Comparison of ENCODE assay signal across 25 cellular contexts in the genomic region with DNA sequence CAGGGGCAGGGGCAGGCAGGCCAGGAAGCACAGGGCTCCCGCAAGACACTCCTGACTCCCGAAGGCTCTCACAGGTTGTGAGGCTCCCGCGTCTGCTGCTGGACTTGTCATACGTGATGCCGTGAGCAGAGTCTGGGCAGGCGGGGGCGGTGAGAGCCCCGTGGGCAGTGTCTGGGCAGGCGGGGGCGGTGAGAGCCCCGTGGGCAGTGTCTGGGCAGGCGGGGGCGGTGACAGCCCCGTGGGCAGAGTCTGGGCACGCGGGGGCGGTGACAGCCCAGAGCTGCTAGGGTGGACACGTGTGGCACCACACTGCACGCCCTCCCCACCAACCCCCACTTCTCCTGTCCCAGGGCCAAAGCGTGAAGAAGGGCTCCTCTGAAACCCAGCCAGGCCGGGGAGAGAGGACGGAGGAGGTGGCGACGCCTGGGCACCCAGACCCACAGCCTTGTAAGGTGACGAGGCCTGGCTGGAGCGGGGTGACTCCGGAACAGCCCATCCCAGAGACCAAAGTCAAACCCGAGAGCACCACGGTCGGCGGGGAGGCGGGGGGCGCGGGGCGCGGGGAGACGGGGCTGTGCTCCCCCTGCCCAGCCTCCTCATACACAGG. TPM values are rescaled to one million over a fixed set of nuclear protein-coding genes. Genes with fewer than 3 reads are reported as not detected.
A peak's percentile ranks its signal among the peaks of the same experiment; 100 is the strongest.
DNase-seq lines count a peak whose midpoint lies in the region; ATAC-seq, FAIRE-seq and TF ChIP-seq lines count a peak whose summit lies in the region.
"Had no signal": no experiment of that assay in that cellular context is flagged by ENCODE, and none has a peak within 500 bp of the region (broad histone marks: within the 10 kb centered on the region; RNA-seq: fewer than 3 reads in every experiment).

No MANE protein-coding gene starts in this region.

- no peak for FAIRE-seq in GM12892 (lab: Jason Lieb, UNC)
- FAIRE-seq: G401.6, RCC 7860, TTC549 had no signal

- no peak overlapping the region for H3K18ac ChIP-seq in mesendoderm (ENCODE audit: low read length)

- peak; percentile 43 for DNase-seq in CD14-positive monocyte (ENCODE audit: low spot score)
- DNase-seq in PC-3 = no peak
- no peak for DNase-seq in esophagus squamous epithelium (lab: John Stamatoyannopoulos, UW)
- peak in 1 of 2 donors; percentile 74 for DNase-seq in psoas muscle
- no peak for DNase-seq in mesendoderm
- DNase-seq in DMS 273 (lab: John Stamatoyannopoulos, UW; ENCODE audit: unreplicated experiment) = no peak
- no peak for DNase-seq in T-cell
- no peak for DNase-seq in GM12892 (ENCODE audit: insufficient read length)
- DNase-seq: activated CD4-positive, alpha-beta memory T cell treated with anti-CD3 and anti-CD28 coated beads, Interleukin-2, amount 10 ng/mL, durations not matched to agents 7 days and 5 days; activated effector memory CD4-positive, alpha-beta T cell treated with anti-CD3 and anti-CD28 coated beads, Interleukin-2, amount 50 U/mL, for 16 hours; cerebellar nuclear complex; KG1; MG63; NCI-H1105 treated with DMSO at 0.1 percent for 48 hours; NCI-H1930; NCI-H69; stimulated activated CD4-positive, alpha-beta T cell treated with anti-CD3 and anti-CD28 coated beads, Interleukin-15, amount 100 ng/mL, for 24 hours; stimulated activated naive CD4-positive, alpha-beta T cell treated with Interleukin-2 at 50 U/mL for 16 hours had no signal

- no peak overlapping the region for H4K5ac ChIP-seq in mesendoderm (ENCODE audit: low read length)

- H3F3A ChIP-seq in PC-3 (ENCODE audit: low read length, unreplicated experiment) = no peaks in the 10 kb centered on the region

- H3K23ac ChIP-seq in mesendoderm (ENCODE audit: low read length) = no peak overlapping the region

- H3K27ac ChIP-seq in PC-3 (ENCODE audit: low read length) (peak overlapping the region; percentile 23; the same call in 1 of the 2 replicates), esophagus squamous epithelium (peak overlapping the region; percentile 17 to 57 (median 42)), psoas muscle (peak overlapping the region; percentile 73), mesendoderm (ENCODE audit: low read depth, low read length) (no peak overlapping the region)
- H3K27ac ChIP-seq: BLaER1 had no signal

- TF ChIP-seq CTCF in CD14-positive monocyte (IDR thresholded peaks at IDR 0.05) (no peak), PC-3 (conservative IDR thresholded peaks at IDR 0.05; ENCODE audit: low read depth, low read length) (no peak), esophagus squamous epithelium (IDR thresholded peaks at IDR 0.05) (no peak), psoas muscle (IDR thresholded peaks at IDR 0.05) (no peak)

- no peak overlapping the region for H2BK15ac ChIP-seq in mesendoderm (replicated peaks; ENCODE audit: low read depth)

- H4K8ac ChIP-seq in mesendoderm (ENCODE audit: low read depth, low read length) = no peak overlapping the region

- no peaks in the 10 kb centered on the region for H3K79me1 ChIP-seq in mesendoderm (ENCODE audit: low read length)

- H3K36me3 Mint-ChIP-seq in CD14-positive monocyte (peaks cover 48 to 79% of the 10 kb centered on the region in 2 donors), T-cell (peaks cover 11% of the 10 kb centered on the region)

- intact Hi-C loops in CD14-positive monocyte (cut with micrococcal nuclease) (no loop called here), PC-3 (cut with micrococcal nuclease) (no loop called here), esophagus squamous epithelium (cut with DNase I) (no loop called here), psoas muscle (cut with DNase I) (no loop called here)

- no peaks in the 10 kb centered on the region for H3K9me2 ChIP-seq in PC-3 (replicated peaks; ENCODE audit: low read length)

- POLR2A ChIA-PET in PC-3 (lab: Charles Lee; ENCODE audit: unreplicated experiment) (no interaction called here), T-cell (lab: Charles Lee) (interaction anchor here in 1 of 2 donors (0.5 kb wide), 1 partner anchor 154 kb away, joined by 3 read pairs; no protein-coding TSS in a partner anchor)

- H3K9me3 ChIP-seq in PC-3 (ENCODE audit: low read length) = no peaks in the 10 kb centered on the region
- H3K9me3 ChIP-seq in esophagus squamous epithelium = no peaks in the 10 kb centered on the region
- H3K9me3 ChIP-seq in psoas muscle = no peaks in the 10 kb centered on the region
- H3K9me3 ChIP-seq: BLaER1, HAP-1, MG63, tibial nerve had no signal

- peaks cover 1% of the 10 kb centered on the region for H3K4me1 Mint-ChIP-seq in CD14-positive monocyte
- H3K4me1 Mint-ChIP-seq in T-cell = peaks cover 0 to 7% (median 3%) of the 10 kb centered on the region in 3 donors

- CTCF ChIA-PET in PC-3 (lab: Charles Lee) = no interaction called here
- CTCF ChIA-PET in T-cell (lab: Charles Lee) = no interaction called here

- H3K36me3 ChIP-seq in PC-3 (ENCODE audit: low read depth, low read length) = peaks cover 27% of the 10 kb centered on the region
- H3K36me3 ChIP-seq in esophagus squamous epithelium = peaks cover 7 to 91% (median 20%) of the 10 kb centered on the region in 3 donors
- H3K36me3 ChIP-seq in psoas muscle (ENCODE audit: insufficient read depth in 1 of 2, low read depth in 1 of 2) = peaks cover 2 to 53% of the 10 kb centered on the region in 2 donors
- H3K36me3 ChIP-seq in mesendoderm (ENCODE audit: control insufficient read depth, insufficient read depth, low read length) = no peaks in the 10 kb centered on the region

- H3K27me3 ChIP-seq in PC-3 (ENCODE audit: low read length) (no peaks in the 10 kb centered on the region), esophagus squamous epithelium (no peaks in the 10 kb centered on the region), psoas muscle (ENCODE audit: insufficient read depth in 3 of 3, low read length in 2 of 3) (no peaks in the 10 kb centered on the region), mesendoderm (ENCODE audit: insufficient read depth, low read length, poor library complexity) (no peaks in the 10 kb centered on the region)
- H3K27me3 ChIP-seq: BLaER1, MG63, tibial nerve had no signal

- no peak overlapping the region for H3K56ac ChIP-seq in mesendoderm (ENCODE audit: low read length)

- no peaks in the 10 kb centered on the region for H3K27me3 Mint-ChIP-seq in CD14-positive monocyte (ENCODE audit: low read depth in 3 of 3)
- H3K27me3 Mint-ChIP-seq in T-cell = no peaks in the 10 kb centered on the region
- H3K27me3 Mint-ChIP-seq: activated CD4-positive, alpha-beta memory T cell treated with anti-CD3 and anti-CD28 coated beads, Interleukin-2, amount 10 ng/mL, durations not matched to agents 7 days and 5 days had no signal

- H3K4me3 Mint-ChIP-seq in CD14-positive monocyte = no peak overlapping the region
- H3K4me3 Mint-ChIP-seq in T-cell = no peak overlapping the region
- H3K4me3 Mint-ChIP-seq: activated CD4-positive, alpha-beta memory T cell treated with anti-CD3 and anti-CD28 coated beads, Interleukin-2, amount 10 ng/mL, durations not matched to agents 7 days and 5 days; T-helper 1 cell treated with Interleukin-12 subunit alpha and Interleukin-12 subunit beta and Interleukin-4 antibody, amounts not matched to agents 30 μg/mL and 1 μg/mL, for 36 hours had no signal

- H3K27ac Mint-ChIP-seq in CD14-positive monocyte = no peak overlapping the region
- H3K27ac Mint-ChIP-seq in T-cell = no peak overlapping the region
- H3K27ac Mint-ChIP-seq: activated CD4-positive, alpha-beta memory T cell treated with anti-CD3 and anti-CD28 coated beads, Interleukin-2, amount 10 ng/mL, durations not matched to agents 7 days and 5 days; T-helper 1 cell treated with Interleukin-12 subunit alpha and Interleukin-12 subunit beta and Interleukin-4 antibody, amounts not matched to agents 30 μg/mL and 1 μg/mL, for 36 hours had no signal

- H2AK5ac ChIP-seq in mesendoderm (ENCODE audit: low read length) = no peak overlapping the region

- H3K4me3 ChIP-seq in PC-3 (ENCODE audit: low read length) (no peak overlapping the region), esophagus squamous epithelium (no peak overlapping the region), psoas muscle (no peak overlapping the region), mesendoderm (ENCODE audit: low read length) (no peak overlapping the region)
- H3K4me3 ChIP-seq: BLaER1, HAP-1, MG63, tibial nerve had no signal

- H3K4me1 ChIP-seq in PC-3 (ENCODE audit: insufficient read depth, low read length) (peaks cover 49% of the 10 kb centered on the region), esophagus squamous epithelium (peaks cover 18 to 61% (median 18%) of the 10 kb centered on the region in 3 donors), psoas muscle (peaks cover 10% of the 10 kb centered on the region), mesendoderm (ENCODE audit: control insufficient read depth, low read depth, low read length) (no peaks in the 10 kb centered on the region)
- H3K4me1 ChIP-seq: HAP-1 had no signal

- H4K20me1 ChIP-seq in PC-3 (ENCODE audit: low read length) = no peaks in the 10 kb centered on the region

- TF ChIP-seq POLR2A in esophagus squamous epithelium (IDR thresholded peaks at IDR 0.05) = no peak
- TF ChIP-seq POLR2A in GM12892 (IDR thresholded peaks at IDR 0.05; ENCODE audit: low read depth, low read length) = no peak

- H2AFZ ChIP-seq in PC-3 (ENCODE audit: low read length) = no peak overlapping the region

- no peak overlapping the region for H2BK120ac ChIP-seq in mesendoderm (ENCODE audit: low read depth, low read length)

- no TSS peak for BruUV-seq in PC-3 (replicated peaks; lab: Mats Ljungman, UMichigan)

- H3K4ac ChIP-seq in mesendoderm (ENCODE audit: low read depth, low read length) = no peak overlapping the region

- H3K4me2 ChIP-seq in PC-3 (ENCODE audit: low read length) = peak overlapping the region; percentile 37; the same call in 1 of the 2 replicates
- no peak overlapping the region for H3K4me2 ChIP-seq in mesendoderm (ENCODE audit: low read length)
- H3K4me2 ChIP-seq: BLaER1 had no signal

- H3K79me2 ChIP-seq in PC-3 (ENCODE audit: low read length) = peaks cover 35% of the 10 kb centered on the region
- no peaks in the 10 kb centered on the region for H3K79me2 ChIP-seq in mesendoderm (ENCODE audit: control insufficient read depth, insufficient read depth, low read length)

- no peak for ATAC-seq in PC-3
- ATAC-seq in psoas muscle = peak; percentile 6 to 34 (median 32)
- no peak for ATAC-seq in T-cell (replicated peaks in 1 of 4)

- 60 to 90% methylated on average over 2 of the region's 38 CpGs for WGBS in esophagus squamous epithelium, 2 donors
- WGBS in psoas muscle, 3 donors = 78 to 88% (median 80%) methylated on average over 27 to 38 of the region's 38 CpGs
- WGBS in mesendoderm (ENCODE audit: extremely low coverage, insufficient coverage, low lambda C conversion rate) = no CpG with 5 or more reads among the region's 38 CpGs

- no peaks in the 10 kb centered on the region for H3K9me3 Mint-ChIP-seq in CD14-positive monocyte
- no peaks in the 10 kb centered on the region for H3K9me3 Mint-ChIP-seq in T-cell
- H3K9me3 Mint-ChIP-seq: activated CD4-positive, alpha-beta memory T cell treated with anti-CD3 and anti-CD28 coated beads, Interleukin-2, amount 10 ng/mL, durations not matched to agents 7 days and 5 days; T-helper 1 cell treated with Interleukin-12 subunit alpha and Interleukin-12 subunit beta and Interleukin-4 antibody, amounts not matched to agents 30 μg/mL and 1 μg/mL, for 36 hours had no signal

- H2BK5ac ChIP-seq in mesendoderm (ENCODE audit: low read length) = no peak overlapping the region

- H3K9ac ChIP-seq in PC-3 (ENCODE audit: low read length) (no peak overlapping the region), mesendoderm (ENCODE audit: low read length) (no peak overlapping the region)
- H3K9ac ChIP-seq: BLaER1 had no signal

RNA-seq across cellular contexts. Expression of a gene that starts 35.0 kb away (rescaled TPM):
- polyA plus RNA-seq in CD14-positive monocyte (1 to 10 TPM in 1 of 2 donors, under 1 TPM in 1; 0.84 to 1.8 TPM), psoas muscle (10 to 100 TPM; 37.1 to 67.1 (median 52.2) TPM)
- total RNA-seq in PC-3 (2014; rRNA removed) (43.7 and 49.3 TPM in 2 replicates), esophagus squamous epithelium (10 to 100 TPM; 18.4 to 45.7 (median 42.8) TPM), psoas muscle (100 to 1,000 TPM in 1 of 4 donors, 10 to 100 TPM in 3; 41.7 to 322 (median 77.6) TPM), T-cell (100 to 1,000 TPM; 159 to 198 (median 181) TPM)
- 10.7 TPM for polyA plus RNA-seq in mesendoderm (2013, experiment 1 of 2)
- polyA plus RNA-seq in mesendoderm (2013, experiment 2 of 2) = 10.4 TPM
- polyA plus RNA-seq in GM12892 (2012; ENCODE audit: missing spikeins) = 9.3 TPM

Comparison
In these comparisons a context has a peak if more than half of its experiments do, and no peak if none do; other contexts are left out.
1. ATAC-seq: peak in psoas muscle (4 of 4); none in PC-3 (single experiment) and T-cell (0 of 4).